Comparison of ENCODE assay signal across 26 cellular contexts in genomic region chr4:20378181-20378580, GRCh38.
"Had no signal": no experiment of that assay in that cellular context is flagged by ENCODE, and none has a peak within 500 bp of the region (broad histone marks: within the 10 kb centered on the region; RNA-seq: fewer than 3 reads in every experiment).

No MANE protein-coding gene starts in this region.

- ATAC-seq: activated CD8-positive, alpha-beta T cell treated with anti-CD3 and anti-CD28 coated beads, Interleukin-2, amount 10 ng/mL, durations not matched to agents 7 days and 5 days; SK-N-SH treated with all-trans-retinoic acid at 6 μM for 48 hours; WTC11 had no signal

- H3K36me3 ChIP-seq: breast epithelium, Peyer's patch, SJCRH30 had no signal

- H3K9me3 ChIP-seq: breast epithelium, Peyer's patch, SJCRH30 had no signal

- H3K27ac ChIP-seq: breast epithelium, Peyer's patch, RWPE1, SJCRH30 had no signal

- H3K4me3 ChIP-seq: breast epithelium, Peyer's patch, SJCRH30 had no signal

- H3K4me1 ChIP-seq: breast epithelium, Peyer's patch, SJCRH30 had no signal

- H3K27me3 ChIP-seq: breast epithelium, Peyer's patch had no signal

- DNase-seq: activated CD4-positive, alpha-beta T cell treated with anti-CD3 and anti-CD28 coated beads for 48 hours; activated CD4-positive, alpha-beta T cell treated with anti-CD3 and anti-CD28 coated beads, Interleukin-2, amount 50 U/mL, for 4 hours; activated CD4-positive, CD25-positive, alpha-beta regulatory T cell treated with anti-CD3 and anti-CD28 coated beads, Interleukin-2, amount 50 U/mL, for 72 hours; activated CD8-positive, alpha-beta memory T cell treated with anti-CD3 and anti-CD28 coated beads, Interleukin-2, amount 50 U/mL, for 48 hours; activated CD8-positive, alpha-beta T cell treated with anti-CD3 and anti-CD28 coated beads, Interleukin-2, amount 10 ng/mL, durations not matched to agents 7 days and 5 days; activated effector memory CD4-positive, alpha-beta T cell treated with Interleukin-2 at 50 U/mL for 16 hours; activated naive CD4-positive, alpha-beta T cell; activated T-cell treated with anti-CD3 and anti-CD28 coated beads, Interleukin-2, amount 50 U/mL, for 24 hours; aorta; central memory CD4-positive, alpha-beta T cell; MM.1S; NCI-H1105; NCI-H1436 treated with DMSO at 0.1 percent for 48 hours; NCI-H187; NCI-H2081; NCI-H510A treated with DMSO at 0.1 percent for 48 hours; NCI-H69; NK-92 treated with Interleukin-12 subunit alpha and Interleukin-12 subunit beta, amount 100 ng/mL, for 24 hours; OCI-M1; Peyer's patch; Right ventricle myocardium superior; SJCRH30 had no signal
